Comparison of ENCODE assay signal across 8 cellular contexts in genomic region chr18:63366991-63367240, GRCh38. TPM values are rescaled to one million over a fixed set of nuclear protein-coding genes. Genes with fewer than 3 reads are reported as not detected.
DNase-seq lines count a peak whose midpoint lies in the region; ATAC-seq and TF ChIP-seq lines count a peak whose summit lies in the region.

A gene with protein sequence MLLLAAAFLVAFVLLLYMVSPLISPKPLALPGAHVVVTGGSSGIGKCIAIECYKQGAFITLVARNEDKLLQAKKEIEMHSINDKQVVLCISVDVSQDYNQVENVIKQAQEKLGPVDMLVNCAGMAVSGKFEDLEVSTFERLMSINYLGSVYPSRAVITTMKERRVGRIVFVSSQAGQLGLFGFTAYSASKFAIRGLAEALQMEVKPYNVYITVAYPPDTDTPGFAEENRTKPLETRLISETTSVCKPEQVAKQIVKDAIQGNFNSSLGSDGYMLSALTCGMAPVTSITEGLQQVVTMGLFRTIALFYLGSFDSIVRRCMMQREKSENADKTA (minus strand): TSS chr18:63367206. CDS start chr18:63367118, 88 bp downstream.

- peak within 1 kb of the TSS; percentile 87 for H3K4me3 ChIP-seq in CD8-positive, alpha-beta T cell (ENCODE audit: low read depth, low read length)
- peak within 1 kb of the TSS; percentile 71 to 92 (median 78) for H3K4me3 ChIP-seq in Peyer's patch

- H3K36me3 Mint-ChIP-seq in CD8-positive, alpha-beta T cell = peaks cover 17% of the 10 kb centered on the region
- H3K36me3 Mint-ChIP-seq in neural crest cell (ENCODE audit: low read depth) = peaks cover 12% of the 10 kb centered on the region

- peaks cover 5% of the 10 kb centered on the region for H3K9me3 Mint-ChIP-seq in CD8-positive, alpha-beta T cell
- H3K9me3 Mint-ChIP-seq in neural crest cell = peaks cover 5% of the 10 kb centered on the region

- peak within 1 kb of the TSS; percentile 89 for H3K4me3 Mint-ChIP-seq in CD8-positive, alpha-beta T cell
- H3K4me3 Mint-ChIP-seq in neural crest cell = peak within 1 kb of the TSS; percentile 94

- H3K27me3 ChIP-seq in CD8-positive, alpha-beta T cell (ENCODE audit: insufficient read depth, low read length) = no peaks in the 10 kb centered on the region
- no peaks in the 10 kb centered on the region for H3K27me3 ChIP-seq in Peyer's patch

- H3K4me1 Mint-ChIP-seq in CD8-positive, alpha-beta T cell (ENCODE audit: low read depth) = peaks cover 46% of the 10 kb centered on the region
- peaks cover 26% of the 10 kb centered on the region for H3K4me1 Mint-ChIP-seq in neural crest cell

- no peak for DNase-seq in CD8-positive, alpha-beta T cell
- DNase-seq in Peyer's patch (no peak), neural crest cell (ENCODE audit: low read depth, low spot score) (no peak), pons (ENCODE audit: low spot score) (no peak), foreskin melanocyte (no peak)

- peaks cover 33% of the 10 kb centered on the region for H3K4me1 ChIP-seq in CD8-positive, alpha-beta T cell (ENCODE audit: insufficient read depth, low read length)
- H3K4me1 ChIP-seq in Peyer's patch = peaks cover 0 to 10% (median 2%) of the 10 kb centered on the region in 4 donors

- no peaks in the 10 kb centered on the region for H3K27me3 Mint-ChIP-seq in CD8-positive, alpha-beta T cell (ENCODE audit: low read depth)
- H3K27me3 Mint-ChIP-seq in neural crest cell (ENCODE audit: low read depth) = no peaks in the 10 kb centered on the region

- H3K27ac Mint-ChIP-seq in CD8-positive, alpha-beta T cell = peak within 1 kb of the TSS; percentile 86
- H3K27ac Mint-ChIP-seq in neural crest cell (ENCODE audit: unreplicated experiment) = no peak within 1 kb of the TSS

- no peak for ATAC-seq in CD8-positive, alpha-beta T cell
- ATAC-seq in esophagus mucosa (no peak), HG02870 (IDR thresholded peaks at IDR 0.05; ENCODE audit: unreplicated experiment) (no peak), HG02623 (IDR thresholded peaks at IDR 0.05; ENCODE audit: unreplicated experiment) (no peak)

- POLR2A ChIA-PET in CD8-positive, alpha-beta T cell (lab: Charles Lee) = interaction anchor here (1.3 to 1.8 kb wide), 3 partner anchors 56 to 652 kb away, joined by 4 to 8 read pairs (median 7); partner anchors contain the start of gene VPS4B

- H3K27ac ChIP-seq in CD8-positive, alpha-beta T cell (ENCODE audit: low read depth, low read length) = peak within 1 kb of the TSS; percentile 63
- peak within 1 kb of the TSS; percentile 87 to 99 (median 93) for H3K27ac ChIP-seq in Peyer's patch

- TF ChIP-seq CTCF in CD8-positive, alpha-beta T cell (IDR thresholded peaks at IDR 0.05) = no peak
- TF ChIP-seq CTCF in Peyer's patch (IDR thresholded peaks at IDR 0.05) (no peak), neural crest cell (conservative IDR thresholded peaks at IDR 0.05) (no peak)

- intact Hi-C loops in CD8-positive, alpha-beta T cell (cut with DNase I, micrococcal nuclease) = loop anchor here (1.0 to 5.0 kb wide), 8 partner anchors 22 to 1180 kb away; partner anchors contain the start of genes VPS4B (in 2 of the 2), PHLPP1 (in 1 of the 2), PIGN (in 1 of the 2) and RELCH (in 1 of the 2)

- H3K9me3 ChIP-seq in CD8-positive, alpha-beta T cell (ENCODE audit: low read length) = no peaks in the 10 kb centered on the region
- no peaks in the 10 kb centered on the region for H3K9me3 ChIP-seq in Peyer's patch

- CTCF ChIA-PET in CD8-positive, alpha-beta T cell (lab: Charles Lee) = interaction anchor here (1.0 to 1.8 kb wide), 2 partner anchors 72 to 652 kb away, joined by 4 to 7 read pairs; partner anchors contain the start of gene PHLPP1

- no peak for TF ChIP-seq POLR2A in Peyer's patch (IDR thresholded peaks at IDR 0.05)

- H3K36me3 ChIP-seq in CD8-positive, alpha-beta T cell (ENCODE audit: insufficient read depth, low read length) = no peaks in the 10 kb centered on the region
- H3K36me3 ChIP-seq in Peyer's patch = peaks cover 0 to 10% (median 0%) of the 10 kb centered on the region in 3 donors

RNA-seq across cellular contexts. Expression of the gene that starts here (rescaled TPM):
- 10 to 100 TPM; 12.8 to 13.9 TPM for total RNA-seq in CD8-positive, alpha-beta T cell
- total RNA-seq in Peyer's patch (10 to 100 TPM in 3 of 4 donors, 1 to 10 TPM in 1; 7.4 to 33.2 (median 31.6) TPM), esophagus mucosa (37.8 TPM), neural crest cell (31.0 and 35.7 TPM in 2 replicates)
